Comparison of ENCODE assay signal across 8 cellular contexts in genomic region chr10:109922353-109922975, GRCh38. TPM values are rescaled to one million over a fixed set of nuclear protein-coding genes. Genes with fewer than 3 reads are reported as not detected.
A peak's percentile ranks its signal among the peaks of the same experiment; 100 is the strongest.
DNase-seq lines count a peak whose midpoint lies in the region; ATAC-seq, FAIRE-seq and TF ChIP-seq lines count a peak whose summit lies in the region.

No MANE protein-coding gene starts in this region.

- H2AK5ac ChIP-seq in H9 (ENCODE audit: insufficient read length, low read length) = no peak overlapping the region

- H3K4me3 ChIP-seq in left ventricle myocardium inferior = peak overlapping the region; percentile 97
- H3K4me3 ChIP-seq in skeletal muscle satellite cell (ENCODE audit: low read length) = peak overlapping the region; percentile 97

- H3T11ph ChIP-seq in H9 (ENCODE audit: low read length) = no peak overlapping the region

- intact Hi-C loops in activated B cell treated with CpG ODN at 0.5 μM for 24 hours (cut with micrococcal nuclease) = loop anchor here (2.0 to 5.0 kb wide), 5 partner anchors 34 to 996 kb away; partner anchors contain the start of genes BBIP1, SHOC2 and SMC3
- intact Hi-C loops in left ventricle myocardium inferior (cut with micrococcal nuclease) = no loop called here

- no peak overlapping the region for H2BK20ac ChIP-seq in H9 (ENCODE audit: low read depth, low read length, poor library complexity, severe bottlenecking)

- H3K23ac ChIP-seq in H9 (ENCODE audit: insufficient read length, low read depth, low read length) = no peak overlapping the region

- no peak for FAIRE-seq in GM12892 (lab: Jason Lieb, UNC)

- H4K8ac ChIP-seq in H9 (replicated peaks; ENCODE audit: insufficient read length, low read depth, low read length) = no peak overlapping the region

- 0 out of 2 replicates have a peak, but pooled peaks cover 2% of the 10 kb centered on the region for H3K27me3 ChIP-seq in H9 (ENCODE audit: insufficient read depth, low read length)
- no peaks in the 10 kb centered on the region for H3K27me3 ChIP-seq in left ventricle myocardium inferior (ENCODE audit: low read depth)
- no peaks in the 10 kb centered on the region for H3K27me3 ChIP-seq in skeletal muscle satellite cell (ENCODE audit: control insufficient read depth, insufficient read depth, low read length)

- H3K36me3 Mint-ChIP-seq in H9 (ENCODE audit: insufficient read depth in 1 of 3, low read depth in 3 of 3) (peaks cover 0 to 3% (median 0%) of the 10 kb centered on the region in 3 experiments; a peak in 2 of 7 replicates), activated B cell treated with CpG ODN at 0.5 μM for 24 hours (ENCODE audit: low read depth) (peaks cover 1% of the 10 kb centered on the region)

- no peak overlapping the region for H3K4ac ChIP-seq in H9 (ENCODE audit: low read depth, low read length)

- H3K4me1 Mint-ChIP-seq in H9 (peaks cover 38 to 49% of the 10 kb centered on the region in 2 experiments), activated B cell treated with CpG ODN at 0.5 μM for 24 hours (peaks cover 40% of the 10 kb centered on the region)

- H4K5ac ChIP-seq in H9 (ENCODE audit: insufficient read length, low read depth, low read length) = no peak overlapping the region

- peak overlapping the region; percentile 73 for H3K4me2 ChIP-seq in H9 (ENCODE audit: insufficient read depth, insufficient read length, low read length)
- peak overlapping the region; percentile 93 for H3K4me2 ChIP-seq in skeletal muscle satellite cell (ENCODE audit: low read length)

- no peak for DNase-seq in H9
- no peak for DNase-seq in activated B cell treated with CpG ODN at 0.5 μM for 24 hours
- no peak for DNase-seq in left ventricle myocardium inferior
- no peak for DNase-seq in D341Med (ENCODE audit: low spot score)
- DNase-seq in GM12892 (ENCODE audit: insufficient read length) = no peak
- no peak for DNase-seq in G401 (ENCODE audit: low spot score)

- H3K4me3 Mint-ChIP-seq in H9 = peak overlapping the region; percentile 79 to 87
- H3K4me3 Mint-ChIP-seq in activated B cell treated with CpG ODN at 0.5 μM for 24 hours = peak overlapping the region; percentile 88

- in situ Hi-C loops in G401 (cut with HindIII; ENCODE audit: low sequenced_read_pairs) = no loop called here

- peak overlapping the region in 1 of 3 experiments; percentile 35; a peak in 3 of 7 replicates for H3K27ac Mint-ChIP-seq in H9
- peak overlapping the region; percentile 81 for H3K27ac Mint-ChIP-seq in activated B cell treated with CpG ODN at 0.5 μM for 24 hours

- H3K27me3 Mint-ChIP-seq in H9 (ENCODE audit: low read depth) (peaks cover 7% of the 10 kb centered on the region), activated B cell treated with CpG ODN at 0.5 μM for 24 hours (peaks cover 2% of the 10 kb centered on the region)

- H3K14ac ChIP-seq in H9 (ENCODE audit: insufficient read depth, low read length) = peak overlapping the region; percentile 86; the same call in 1 of the 2 replicates

- H2BK5ac ChIP-seq in H9 (ENCODE audit: insufficient read length, low read length) = no peak overlapping the region

- H2AFZ ChIP-seq in H9 (ENCODE audit: low read length) = no peak overlapping the region

- peaks cover 8% of the 10 kb centered on the region for H3K23me2 ChIP-seq in H9 (ENCODE audit: insufficient read length, low read depth, low read length, poor library complexity, severe bottlenecking)

- ATAC-seq in activated B cell treated with CpG ODN at 0.5 μM for 24 hours (ENCODE audit: low read depth) = no peak
- no peak for ATAC-seq in GM21528 (IDR thresholded peaks at IDR 0.05; ENCODE audit: low FRiP score, unreplicated experiment)

- no peak overlapping the region for H2BK15ac ChIP-seq in H9 (ENCODE audit: low read depth, low read length)

- peaks cover 14% of the 10 kb centered on the region; the same call in 1 of the 2 replicates for H3K4me1 ChIP-seq in H9 (ENCODE audit: insufficient read depth, low read length)
- H3K4me1 ChIP-seq in left ventricle myocardium inferior = peaks cover 31% of the 10 kb centered on the region
- H3K4me1 ChIP-seq in skeletal muscle satellite cell (ENCODE audit: control insufficient read depth, insufficient read depth, low read length) = peaks cover 16% of the 10 kb centered on the region

- POLR2A ChIA-PET in activated B cell treated with CpG ODN at 0.5 μM for 24 hours (lab: Charles Lee) = interaction anchor here (0.5 to 1.0 kb wide), 2 partner anchors 52 to 85 kb away, joined by 3 read pairs; partner anchors contain the start of gene ADD3

- H3K9me3 Mint-ChIP-seq in H9 = no peaks in the 10 kb centered on the region; a peak in 3 of 5 replicates
- no peaks in the 10 kb centered on the region for H3K9me3 Mint-ChIP-seq in activated B cell treated with CpG ODN at 0.5 μM for 24 hours

- H3K9ac ChIP-seq in H9 (ENCODE audit: extremely low read depth, insufficient read length, low read length) (peak overlapping the region; percentile 73), skeletal muscle satellite cell (ENCODE audit: low read depth, low read length) (peak overlapping the region; percentile 99)

- H3K56ac ChIP-seq in H9 (ENCODE audit: insufficient read length, low read depth, low read length) = no peak overlapping the region

- H3K18ac ChIP-seq in H9 (ENCODE audit: insufficient read length, low read depth, low read length) = no peak overlapping the region

- no peak for TF ChIP-seq CTCF in H9 (conservative IDR thresholded peaks at IDR 0.05)
- TF ChIP-seq CTCF in activated B cell treated with CpG ODN at 0.5 μM for 24 hours (IDR thresholded peaks at IDR 0.05) = no peak
- TF ChIP-seq CTCF in left ventricle myocardium inferior (IDR thresholded peaks at IDR 0.05; ENCODE audit: borderline replicate concordance) = no peak

- H3K9me3 ChIP-seq in H9 (ENCODE audit: control insufficient read depth, low read depth, low read length) (no peaks in the 10 kb centered on the region), left ventricle myocardium inferior (replicated peaks) (no peaks in the 10 kb centered on the region), skeletal muscle satellite cell (replicated peaks; ENCODE audit: low read length) (no peaks in the 10 kb centered on the region)

- WGBS in H9 (ENCODE audit: extremely low coverage, insufficient read length, low lambda C conversion rate) = no CpG with 5 or more reads among the region's 7 CpGs

- H2BK12ac ChIP-seq in H9 (ENCODE audit: insufficient read length, low read depth, low read length) = no peak overlapping the region

- H3K36me3 ChIP-seq in left ventricle myocardium inferior (no peaks in the 10 kb centered on the region), skeletal muscle satellite cell (ENCODE audit: insufficient read depth, low read length) (no peaks in the 10 kb centered on the region)

- H4K91ac ChIP-seq in H9 (ENCODE audit: insufficient read length, low read depth, low read length) = no peak overlapping the region

- no peak overlapping the region for H2BK120ac ChIP-seq in H9 (ENCODE audit: low read depth, low read length, poor library complexity, severe bottlenecking)

- peaks cover 2% of the 10 kb centered on the region for H3K79me1 ChIP-seq in H9 (ENCODE audit: insufficient read depth, low read depth, low read length, poor library complexity, severe bottlenecking)

- CTCF ChIA-PET in activated B cell treated with CpG ODN at 0.5 μM for 24 hours (lab: Charles Lee) = no interaction called here

- H3K27ac ChIP-seq in H9 (ENCODE audit: insufficient read length, low read depth, low read length) (no peak overlapping the region), left ventricle myocardium inferior (replicated peaks) (peak overlapping the region; percentile 96)

- TF ChIP-seq POLR2A in GM12892 (IDR thresholded peaks at IDR 0.05; ENCODE audit: low read depth, low read length) = no peak

- H4K20me1 ChIP-seq in H9 (ENCODE audit: control insufficient read depth, insufficient read depth, insufficient read length) = no peaks in the 10 kb centered on the region

- no peaks in the 10 kb centered on the region for H3K79me2 ChIP-seq in H9 (ENCODE audit: insufficient read depth, low read length)

RNA-seq across cellular contexts. Expression of gene XPNPEP1, which starts 0.8 kb away (rescaled TPM):
- total RNA-seq in H9 (2021) (64.4 and 71.3 TPM in 2 replicates), activated B cell treated with CpG ODN at 0.5 μM for 24 hours (53.5 and 70.6 TPM in 2 replicates), left ventricle myocardium inferior (35.7 TPM)
- total RNA-seq in skeletal muscle satellite cell (2012; rRNA removed) = 107 and 124 TPM in 2 replicates
- 35.7 TPM for polyA plus RNA-seq in GM12892 (2012; ENCODE audit: missing spikeins)
- 109 and 153 TPM in 2 replicates for total RNA-seq in G401 (2014; rRNA removed; shearing (Covaris generic))
